Comparison of ENCODE assay signal across 1 cellular context in the genomic region with DNA sequence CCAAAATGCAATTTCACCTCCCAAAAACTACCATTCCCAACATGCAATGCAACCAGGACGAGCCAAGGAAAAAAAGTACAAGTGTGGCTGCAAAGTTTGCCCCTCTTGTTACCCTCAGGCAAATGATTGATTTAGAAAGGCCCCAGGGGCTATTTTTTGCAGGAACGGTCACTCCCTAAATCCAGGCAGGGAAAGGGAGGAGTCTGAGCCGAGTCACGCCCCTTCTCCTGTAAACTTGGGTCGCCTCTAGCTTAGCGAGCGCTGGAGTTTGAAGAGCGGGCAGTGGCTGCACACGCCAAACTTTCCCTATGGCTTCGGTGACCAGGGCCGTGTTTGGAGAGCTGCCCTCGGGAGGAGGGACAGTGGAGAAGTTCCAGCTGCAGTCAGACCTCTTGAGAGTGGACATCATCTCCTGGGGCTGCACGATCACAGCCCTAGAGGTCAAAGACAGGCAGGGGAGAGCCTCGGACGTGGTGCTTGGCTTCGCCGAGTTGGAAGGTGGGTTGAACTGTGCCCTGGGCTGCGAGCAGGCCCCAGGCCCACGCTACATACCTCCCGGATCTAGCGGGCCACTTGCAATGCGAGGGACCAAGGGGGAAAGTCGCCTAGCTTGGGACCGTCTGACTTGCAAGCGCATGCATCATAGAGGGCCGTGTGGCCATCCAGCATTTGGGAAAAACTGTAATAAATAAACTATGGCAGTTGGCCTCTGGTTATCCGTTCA.
TF ChIP-seq lines count a peak whose summit lies in the region.

A gene (plus strand): TSS at position 261 of the 724 bp plus-strand sequence. CDS start 48 bp downstream, at position 309.

TF ChIP-seq in A549, 52 proteins besides CTCF, POLR2A, EP300 and RAD21 (continued from another document):
- TF ChIP-seq, protein P1, sequence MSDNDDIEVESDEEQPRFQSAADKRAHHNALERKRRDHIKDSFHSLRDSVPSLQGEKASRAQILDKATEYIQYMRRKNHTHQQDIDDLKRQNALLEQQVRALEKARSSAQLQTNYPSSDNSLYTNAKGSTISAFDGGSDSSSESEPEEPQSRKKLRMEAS (IDR thresholded peaks at IDR 0.05), result peak; percentile 76
- TF ChIP-seq SMC3 (IDR thresholded peaks at IDR 0.05) (0 out of 3 replicates have a peak, but pooled peaks have one; percentile 15), GATA3 (IDR thresholded peaks at IDR 0.05; ENCODE audit: borderline replicate concordance) (peak; percentile 30; the same call in 1 of the 2 replicates)
